In genomic region chr7:120987683-120988590, GRCh38 we compare ENCODE assay signal across 8 cellular contexts. TPM values are rescaled to one million over a fixed set of nuclear protein-coding genes. Genes with fewer than 3 reads are reported as not detected.
A peak's percentile ranks its signal among the peaks of the same experiment; 100 is the strongest.
DNase-seq lines count a peak whose midpoint lies in the region; ATAC-seq and TF ChIP-seq lines count a peak whose summit lies in the region.

No MANE protein-coding gene starts in this region.

- H3K4me1 ChIP-seq in BLaER1 (peaks cover 30% of the 10 kb centered on the region), right lobe of liver (peaks cover 0 to 10% (median 0%) of the 10 kb centered on the region in 4 donors)

- peak; percentile 70 to 99 (median 91) for TF ChIP-seq CTCF in dorsolateral prefrontal cortex (IDR thresholded peaks at IDR 0.05 in 54 of 56, conservative IDR thresholded peaks at IDR 0.05 in 2 of 56; ENCODE audit: low read depth in 1 of 56, partially characterized antibody in 56 of 56)
- peak; percentile 91 to 97 (median 96) for TF ChIP-seq CTCF in right lobe of liver (IDR thresholded peaks at IDR 0.05)

- H3K4me2 ChIP-seq in BLaER1 = peak overlapping the region; percentile 92

- peak; percentile 93 for ATAC-seq in GM19324 (IDR thresholded peaks at IDR 0.05; ENCODE audit: low FRiP score, unreplicated experiment)
- ATAC-seq in HG03457 (IDR thresholded peaks at IDR 0.05; ENCODE audit: unreplicated experiment) = peak; percentile 96
- peak; percentile 73 to 85 (median 80) for ATAC-seq in right lobe of liver

- no peaks in the 10 kb centered on the region for H4K20me1 ChIP-seq in BLaER1

- H3K27me3 ChIP-seq in BLaER1 (peaks cover 28% of the 10 kb centered on the region), dorsolateral prefrontal cortex (no peaks in the 10 kb centered on the region), right lobe of liver (no peaks in the 10 kb centered on the region)

- H3K9ac ChIP-seq in BLaER1 = no peak overlapping the region; the same call in 1 of the 2 replicates

- DNase-seq in NCI-H69 (lab: John Stamatoyannopoulos, UW) = peak; percentile 93
- DNase-seq in activated CD4-positive, alpha-beta T cell treated with anti-CD3 and anti-CD28 coated beads, Interleukin-2, amount 50 U/mL, for 4 hours = peak; percentile 79 to 80
- peak; percentile 67 to 81 (median 79) for DNase-seq in dorsolateral prefrontal cortex
- DNase-seq in right lobe of liver = peak; percentile 90 to 94 (median 93)
- peak; percentile 83 for DNase-seq in stimulated activated CD4-positive, alpha-beta T cell treated with anti-CD3 and anti-CD28 coated beads, Interleukin-4, amount 100 ng/mL, for 1 hour

- no peaks in the 10 kb centered on the region for H3K9me3 ChIP-seq in BLaER1
- H3K9me3 ChIP-seq in right lobe of liver = no peaks in the 10 kb centered on the region

- H3K36me3 ChIP-seq in BLaER1 = no peaks in the 10 kb centered on the region
- no peaks in the 10 kb centered on the region for H3K36me3 ChIP-seq in right lobe of liver

- WGBS in right lobe of liver (ENCODE audit: insufficient coverage, low coverage, low lambda C conversion rate, missing lambda C conversion rate) = under 1% methylated on average over 11 of the region's 12 CpGs

- H3K4me3 ChIP-seq in BLaER1 (peak overlapping the region; percentile 58), dorsolateral prefrontal cortex (peak overlapping the region; percentile 37 to 76 (median 60)), right lobe of liver (peak overlapping the region; percentile 46 to 62 (median 57))

- intact Hi-C loops in dorsolateral prefrontal cortex (cut with DNase I) (loop anchor here (2.0 to 5.0 kb wide), 3 partner anchors 91 to 119 kb away; no protein-coding TSS in a partner anchor), right lobe of liver (cut with DNase I) (loop anchor here (5.0 to 10.0 kb wide), 2 partner anchors 87 to 94 kb away; no protein-coding TSS in a partner anchor)

- H3K27ac ChIP-seq in BLaER1 (no peak overlapping the region), dorsolateral prefrontal cortex (peak overlapping the region in 49 of 59 donors; percentile 5 to 89 (median 64)), right lobe of liver (peak overlapping the region; percentile 96 to 100 (median 98))

- TF ChIP-seq POLR2A in right lobe of liver (IDR thresholded peaks at IDR 0.05) = no peak

RNA-seq across cellular contexts. Expression of gene CPED1, which starts 0.6 kb away (rescaled TPM):
- total RNA-seq in dorsolateral prefrontal cortex = 10 to 100 TPM in 6 of 120 experiments, 1 to 10 TPM in 114; 1.7 to 15.7 (median 4.6) TPM
- 10 to 100 TPM; 24.3 to 45.8 (median 34.9) TPM for total RNA-seq in right lobe of liver

RNA-seq across cellular contexts. Expression of gene ING3, which starts 37.4 kb away (rescaled TPM):
- 10 to 100 TPM; 11.3 to 27.8 (median 18.3) TPM for total RNA-seq in dorsolateral prefrontal cortex
- total RNA-seq in right lobe of liver = 1 to 10 TPM; 4.5 to 6.5 (median 6.2) TPM
